ENCODE assay signal across 12 cellular contexts in genomic region chr19:20422216-20422615, GRCh38.
A peak's percentile ranks its signal among the peaks of the same experiment; 100 is the strongest.
DNase-seq lines count a peak whose midpoint lies in the region; ATAC-seq and TF ChIP-seq lines count a peak whose summit lies in the region.
"Had no signal": no experiment of that assay in that cellular context is flagged by ENCODE, and none has a peak within 500 bp of the region (broad histone marks: within the 10 kb centered on the region; RNA-seq: fewer than 3 reads in every experiment).

No MANE protein-coding gene starts in this region.

- H2AFZ ChIP-seq in mammary epithelial cell (ENCODE audit: low read depth, low read length), result no peak overlapping the region

- no peak for ATAC-seq in body of pancreas

- H3K79me2 ChIP-seq in mammary epithelial cell (ENCODE audit: insufficient read depth, low read length), result peaks cover 5% of the 10 kb centered on the region

- H3K4me2 ChIP-seq in mammary epithelial cell (ENCODE audit: insufficient read depth, low read depth, low read length), result no peak overlapping the region

- in situ Hi-C loops in mammary epithelial cell (cut with MboI; ENCODE audit: low sequenced_read_pairs in 2 of 2), result no loop called here

- H3K27ac ChIP-seq in breast epithelium, result peak overlapping the region in 1 of 2 donors; percentile 94
- H3K27ac ChIP-seq in mammary epithelial cell (ENCODE audit: insufficient read depth, low read depth, low read length), result no peak overlapping the region
- H3K27ac ChIP-seq in body of pancreas, result peak overlapping the region in 3 of 4 donors; percentile 91 to 93 (median 93)
- peak overlapping the region; percentile 85 to 93 (median 86) for H3K27ac ChIP-seq in thyroid gland
- no peak overlapping the region for H3K27ac ChIP-seq in spleen
- H3K27ac ChIP-seq: SJSA1 had no signal

- H4K20me1 ChIP-seq in mammary epithelial cell (ENCODE audit: insufficient read depth, low read length), result no peaks in the 10 kb centered on the region

- DNase-seq in breast epithelium (ENCODE audit: low spot score in 2 of 2) (no peak), mammary epithelial cell (no peak), body of pancreas (no peak), thyroid gland (no peak), hepatic stellate cell (ENCODE audit: low spot score) (no peak), HPDE6-E6E7 (ENCODE audit: extremely low spot score) (no peak), spleen (no peak)
- DNase-seq: NCI-H2107; NK-92 treated with Interleukin-12 subunit alpha and Interleukin-12 subunit beta, amount 100 ng/mL, for 24 hours; upper lobe of left lung had no signal

- WGBS in mammary epithelial cell (ENCODE audit: low coverage, missing lambda C conversion rate), result 91% methylated on average over 7 of the region's 7 CpGs
- WGBS in body of pancreas, 2 donors, result 82 to 92% methylated on average over 7 of the region's 7 CpGs
- 96 to 98% methylated on average over 7 of the region's 7 CpGs for WGBS in thyroid gland, 2 donors
- WGBS in spleen, 5 donors, result 93 to 99% (median 95%) methylated on average over 7 of the region's 7 CpGs

- H3K4me1 ChIP-seq in breast epithelium (no peaks in the 10 kb centered on the region), mammary epithelial cell (ENCODE audit: insufficient read depth, low read length) (no peaks in the 10 kb centered on the region), body of pancreas (peaks cover 10% of the 10 kb centered on the region), mucosa of stomach (ENCODE audit: control insufficient read depth, insufficient read depth, low read length) (no peaks in the 10 kb centered on the region), thyroid gland (peaks cover 4 to 11% of the 10 kb centered on the region in 2 donors), spleen (peaks cover 0 to 14% (median 4%) of the 10 kb centered on the region in 6 donors)
- H3K4me1 ChIP-seq: SJSA1 had no signal

- H3K9me3 ChIP-seq in breast epithelium (no peaks in the 10 kb centered on the region), mammary epithelial cell (replicated peaks; ENCODE audit: insufficient read depth, low read length) (peaks cover 13% of the 10 kb centered on the region), body of pancreas (no peaks in the 10 kb centered on the region), mucosa of stomach (ENCODE audit: control insufficient read depth, low read length) (no peaks in the 10 kb centered on the region), thyroid gland (no peaks in the 10 kb centered on the region), spleen (peaks cover 0 to 16% (median 0%) of the 10 kb centered on the region in 8 donors)
- H3K9me3 ChIP-seq: SJSA1 had no signal

- TF ChIP-seq CTCF in breast epithelium (IDR thresholded peaks at IDR 0.05) (no peak), mammary epithelial cell (conservative IDR thresholded peaks at IDR 0.05 in 1 of 2, IDR thresholded peaks at IDR 0.05 in 1 of 2; ENCODE audit: extremely low read depth in 1 of 2, insufficient read depth in 1 of 2, low read depth in 1 of 2, low read length in 2 of 2) (no peak), body of pancreas (IDR thresholded peaks at IDR 0.05) (no peak), thyroid gland (IDR thresholded peaks at IDR 0.05) (no peak), spleen (IDR thresholded peaks at IDR 0.05 in 8 of 11, conservative IDR thresholded peaks at IDR 0.05 in 3 of 11) (no peak)

- dilution Hi-C loops in mammary epithelial cell (cut with HindIII; ENCODE audit: low sequenced_read_pairs), result no loop called here

- H3K36me3 ChIP-seq in breast epithelium, result no peaks in the 10 kb centered on the region
- H3K36me3 ChIP-seq in mammary epithelial cell (ENCODE audit: insufficient read depth, low read length), result no peaks in the 10 kb centered on the region
- no peaks in the 10 kb centered on the region for H3K36me3 ChIP-seq in body of pancreas (replicated peaks in 1 of 2; ENCODE audit: insufficient read depth in 1 of 2, low read depth in 2 of 2)
- H3K36me3 ChIP-seq in mucosa of stomach (ENCODE audit: control insufficient read depth, insufficient read depth, low read length), result no peaks in the 10 kb centered on the region
- H3K36me3 ChIP-seq in thyroid gland, result no peaks in the 10 kb centered on the region
- peaks cover 0 to 5% (median 0%) of the 10 kb centered on the region in 6 donors for H3K36me3 ChIP-seq in spleen
- H3K36me3 ChIP-seq: SJSA1, upper lobe of left lung had no signal

- H3K4me3 ChIP-seq in breast epithelium (peak overlapping the region in 2 of 3 donors; percentile 66 to 71), mammary epithelial cell (replicated peaks in 1 of 3; ENCODE audit: insufficient read depth in 1 of 3, low read depth in 2 of 3, low read length in 3 of 3) (no peak overlapping the region), body of pancreas (no peak overlapping the region), mucosa of stomach (ENCODE audit: low read length) (no peak overlapping the region), thyroid gland (replicated peaks in 1 of 3) (no peak overlapping the region), spleen (peak overlapping the region in 1 of 8 donors; percentile 69)
- H3K4me3 ChIP-seq: SJSA1 had no signal

- intact Hi-C loops in breast epithelium (cut with DNase I; ENCODE audit: low total_unique reads) (no loop called here), mammary epithelial cell (cut with micrococcal nuclease) (loop anchor here (5.0 to 10.0 kb wide), 5 partner anchors 143 to 835 kb away; partner anchors contain the start of genes ZNF431, ZNF737 and ZNF85), body of pancreas (cut with DNase I) (no loop called here), thyroid gland (cut with DNase I) (no loop called here), spleen (cut with DNase I; ENCODE audit: low total_unique reads) (no loop called here)

- CTCF ChIA-PET in mammary epithelial cell (lab: Charles Lee; ENCODE audit: low non-redundant PET), result no interaction called here

- no TSS peak for BruUV-seq in mammary epithelial cell (replicated peaks; lab: Mats Ljungman, UMichigan)

- TF ChIP-seq POLR2A in breast epithelium (IDR thresholded peaks at IDR 0.05) (no peak), body of pancreas (IDR thresholded peaks at IDR 0.05) (no peak), thyroid gland (IDR thresholded peaks at IDR 0.05) (no peak), spleen (IDR thresholded peaks at IDR 0.05) (no peak)

- H3K9ac ChIP-seq in mammary epithelial cell (ENCODE audit: insufficient read depth, low read length), result no peak overlapping the region
- H3K9ac ChIP-seq in mucosa of stomach (ENCODE audit: low read length), result peak overlapping the region; percentile 85

- H3K27me3 ChIP-seq in breast epithelium (no peaks in the 10 kb centered on the region), mammary epithelial cell (ENCODE audit: insufficient read depth, low read length) (no peaks in the 10 kb centered on the region), body of pancreas (no peaks in the 10 kb centered on the region), mucosa of stomach (ENCODE audit: control insufficient read depth, insufficient read depth, low read length) (no peaks in the 10 kb centered on the region), thyroid gland (no peaks in the 10 kb centered on the region), spleen (replicated peaks in 1 of 7) (no peaks in the 10 kb centered on the region)
- H3K27me3 ChIP-seq: SJSA1, upper lobe of left lung had no signal

Comparison
In these comparisons a context has a peak if more than half of its experiments do, and no peak if none do; other contexts are left out.
1. H3K4me3 ChIP-seq: peak in breast epithelium (2 of 3); none in mammary epithelial cell (0 of 3), body of pancreas (0 of 2), mucosa of stomach (single experiment) and thyroid gland (0 of 3).
2. H3K27ac ChIP-seq: peak in body of pancreas (3 of 4) and thyroid gland (3 of 3); none in mammary epithelial cell (single experiment) and spleen (0 of 8).